1 cellular context compared by ENCODE assay signal in the genomic region with DNA sequence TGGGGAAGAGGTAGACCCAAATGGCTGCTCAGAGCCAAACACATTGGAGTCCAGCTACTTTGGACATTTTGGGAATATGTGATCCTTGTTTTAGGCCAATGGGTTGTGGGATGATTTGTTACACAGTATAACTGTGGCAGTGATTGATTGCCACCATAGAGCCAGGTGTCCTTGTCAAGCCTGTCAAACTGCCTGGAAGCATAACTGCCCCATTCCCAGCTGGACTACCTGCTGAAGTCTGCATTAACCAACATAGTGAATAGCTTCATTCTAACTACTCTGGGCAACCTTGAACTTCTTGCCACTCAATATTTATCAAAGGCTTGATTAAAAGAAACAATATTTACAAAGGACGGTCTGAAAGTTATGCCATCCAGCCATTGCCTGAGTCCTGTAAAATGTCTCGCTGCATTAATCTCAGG.
TF ChIP-seq lines count a peak whose summit lies in the region.

No MANE protein-coding gene starts in this region.

TF ChIP-seq in HepG2, 621 proteins besides CTCF, POLR2A, EP300 and RAD21 (continued from another document and continues in another):
- TF ChIP-seq ZGPAT (CRISPR knock-in tag; IDR thresholded peaks at IDR 0.05) (peak; percentile 86), ZNF34 (CRISPR knock-in tag; IDR thresholded peaks at IDR 0.05; ENCODE audit: borderline replicate concordance) (no peak), ZNF296 (CRISPR knock-in tag; conservative IDR thresholded peaks at IDR 0.05) (no peak), ZNF790 (CRISPR knock-in tag; IDR thresholded peaks at IDR 0.05; ENCODE audit: borderline replicate concordance) (no peak), ZNF619 (CRISPR knock-in tag; IDR thresholded peaks at IDR 0.05) (no peak), MBD4 (IDR thresholded peaks at IDR 0.05; ENCODE audit: borderline replicate concordance, low read length) (no peak), DPF2 (CRISPR knock-in tag; IDR thresholded peaks at IDR 0.05; ENCODE audit: borderline replicate concordance, low read depth) (peak; percentile 56; the same call in 1 of the 2 replicates), THYN1 (CRISPR knock-in tag; IDR thresholded peaks at IDR 0.05; ENCODE audit: borderline replicate concordance, low read depth) (no peak), HOMEZ (CRISPR knock-in tag; IDR thresholded peaks at IDR 0.05; ENCODE audit: low read depth) (peak; percentile 34; the same call in 1 of the 2 replicates), THAP11 (CRISPR knock-in tag; IDR thresholded peaks at IDR 0.05) (peak; percentile 34; the same call in 1 of the 2 replicates), ZNF776 (CRISPR knock-in tag; IDR thresholded peaks at IDR 0.05) (no peak), PHF5A (CRISPR knock-in tag; IDR thresholded peaks at IDR 0.05; ENCODE audit: low read depth, unreplicated experiment) (no peak), ZNF850 (CRISPR knock-in tag; conservative IDR thresholded peaks at IDR 0.05) (no peak), NAIF1 (CRISPR knock-in tag; IDR thresholded peaks at IDR 0.05; ENCODE audit: borderline replicate concordance) (peak; percentile 43; the same call in 1 of the 2 replicates), MATR3 (CRISPR knock-in tag; IDR thresholded peaks at IDR 0.05) (no peak), ZNF441 (CRISPR knock-in tag; IDR thresholded peaks at IDR 0.05; ENCODE audit: borderline replicate concordance) (no peak), HOXA9 (CRISPR knock-in tag; IDR thresholded peaks at IDR 0.05; ENCODE audit: borderline replicate concordance) (no peak), ZMYM2 (CRISPR knock-in tag; IDR thresholded peaks at IDR 0.05) (no peak), NFIB (CRISPR knock-in tag; IDR thresholded peaks at IDR 0.05; ENCODE audit: borderline replicate concordance) (no peak), ZSCAN30 (CRISPR knock-in tag; IDR thresholded peaks at IDR 0.05) (no peak), ZFYVE20 (CRISPR knock-in tag; IDR thresholded peaks at IDR 0.05; ENCODE audit: borderline replicate concordance, low read depth) (no peak), ZNF709 (CRISPR knock-in tag; IDR thresholded peaks at IDR 0.05) (no peak), PAX8 (CRISPR knock-in tag; IDR thresholded peaks at IDR 0.05; ENCODE audit: borderline replicate concordance) (no peak), HHEX (CRISPR knock-in tag; IDR thresholded peaks at IDR 0.05) (peak; percentile 91), FOXP1 (IDR thresholded peaks at IDR 0.05) (no peak), FOXP1 (CRISPR knock-in tag; IDR thresholded peaks at IDR 0.05) (peak; percentile 54; the same call in 1 of the 2 replicates), ATF1 (CRISPR knock-in tag; IDR thresholded peaks at IDR 0.05) (no peak), HDAC2 (CRISPR knock-in tag; IDR thresholded peaks at IDR 0.05) (peak; percentile 86), PPARG (CRISPR knock-in tag; conservative IDR thresholded peaks at IDR 0.05) (0 out of 2 replicates have a peak, but pooled peaks have one; percentile 29), ZNF234 (CRISPR knock-in tag; conservative IDR thresholded peaks at IDR 0.05) (no peak), GABPB1 (CRISPR knock-in tag; IDR thresholded peaks at IDR 0.05) (no peak), FOXA3 (CRISPR knock-in tag; IDR thresholded peaks at IDR 0.05) (peak; percentile 96), TOPORS (CRISPR knock-in tag; IDR thresholded peaks at IDR 0.05) (no peak), TCF12 (IDR thresholded peaks at IDR 0.05) (no peak), TCF12 (CRISPR knock-in tag; IDR thresholded peaks at IDR 0.05) (0 out of 2 replicates have a peak, but pooled peaks have one; percentile 64), GATA4 (IDR thresholded peaks at IDR 0.05; ENCODE audit: borderline replicate concordance, low read depth) (0 out of 2 replicates have a peak, but pooled peaks have one; percentile 62)
- TF ChIP-seq, protein P1, sequence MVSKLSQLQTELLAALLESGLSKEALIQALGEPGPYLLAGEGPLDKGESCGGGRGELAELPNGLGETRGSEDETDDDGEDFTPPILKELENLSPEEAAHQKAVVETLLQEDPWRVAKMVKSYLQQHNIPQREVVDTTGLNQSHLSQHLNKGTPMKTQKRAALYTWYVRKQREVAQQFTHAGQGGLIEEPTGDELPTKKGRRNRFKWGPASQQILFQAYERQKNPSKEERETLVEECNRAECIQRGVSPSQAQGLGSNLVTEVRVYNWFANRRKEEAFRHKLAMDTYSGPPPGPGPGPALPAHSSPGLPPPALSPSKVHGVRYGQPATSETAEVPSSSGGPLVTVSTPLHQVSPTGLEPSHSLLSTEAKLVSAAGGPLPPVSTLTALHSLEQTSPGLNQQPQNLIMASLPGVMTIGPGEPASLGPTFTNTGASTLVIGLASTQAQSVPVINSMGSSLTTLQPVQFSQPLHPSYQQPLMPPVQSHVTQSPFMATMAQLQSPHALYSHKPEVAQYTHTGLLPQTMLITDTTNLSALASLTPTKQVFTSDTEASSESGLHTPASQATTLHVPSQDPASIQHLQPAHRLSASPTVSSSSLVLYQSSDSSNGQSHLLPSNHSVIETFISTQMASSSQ (IDR thresholded peaks at IDR 0.05; ENCODE audit: low read depth), result 0 out of 2 replicates have a peak, but pooled peaks have one; percentile 46
- TF ChIP-seq, protein P1 (CRISPR knock-in tag; IDR thresholded peaks at IDR 0.05; ENCODE audit: borderline replicate concordance), result peak; percentile 68; the same call in 1 of the 2 replicates
- TF ChIP-seq, protein P2, sequence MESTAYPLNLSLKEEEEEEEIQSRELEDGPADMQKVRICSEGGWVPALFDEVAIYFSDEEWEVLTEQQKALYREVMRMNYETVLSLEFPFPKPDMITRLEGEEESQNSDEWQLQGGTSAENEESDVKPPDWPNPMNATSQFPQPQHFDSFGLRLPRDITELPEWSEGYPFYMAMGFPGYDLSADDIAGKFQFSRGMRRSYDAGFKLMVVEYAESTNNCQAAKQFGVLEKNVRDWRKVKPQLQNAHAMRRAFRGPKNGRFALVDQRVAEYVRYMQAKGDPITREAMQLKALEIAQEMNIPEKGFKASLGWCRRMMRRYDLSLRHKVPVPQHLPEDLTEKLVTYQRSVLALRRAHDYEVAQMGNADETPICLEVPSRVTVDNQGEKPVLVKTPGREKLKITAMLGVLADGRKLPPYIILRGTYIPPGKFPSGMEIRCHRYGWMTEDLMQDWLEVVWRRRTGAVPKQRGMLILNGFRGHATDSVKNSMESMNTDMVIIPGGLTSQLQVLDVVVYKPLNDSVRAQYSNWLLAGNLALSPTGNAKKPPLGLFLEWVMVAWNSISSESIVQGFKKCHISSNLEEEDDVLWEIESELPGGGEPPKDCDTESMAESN (CRISPR knock-in tag; conservative IDR thresholded peaks at IDR 0.05), result 0 out of 2 replicates have a peak, but pooled peaks have one; percentile 31
- TF ChIP-seq, protein P3, sequence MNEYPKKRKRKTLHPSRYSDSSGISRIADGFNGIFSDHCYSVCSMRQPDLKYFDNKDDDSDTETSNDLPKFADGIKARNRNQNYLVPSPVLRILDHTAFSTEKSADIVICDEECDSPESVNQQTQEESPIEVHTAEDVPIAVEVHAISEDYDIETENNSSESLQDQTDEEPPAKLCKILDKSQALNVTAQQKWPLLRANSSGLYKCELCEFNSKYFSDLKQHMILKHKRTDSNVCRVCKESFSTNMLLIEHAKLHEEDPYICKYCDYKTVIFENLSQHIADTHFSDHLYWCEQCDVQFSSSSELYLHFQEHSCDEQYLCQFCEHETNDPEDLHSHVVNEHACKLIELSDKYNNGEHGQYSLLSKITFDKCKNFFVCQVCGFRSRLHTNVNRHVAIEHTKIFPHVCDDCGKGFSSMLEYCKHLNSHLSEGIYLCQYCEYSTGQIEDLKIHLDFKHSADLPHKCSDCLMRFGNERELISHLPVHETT (CRISPR knock-in tag; conservative IDR thresholded peaks at IDR 0.05), result no peak
- TF ChIP-seq, protein P4, sequence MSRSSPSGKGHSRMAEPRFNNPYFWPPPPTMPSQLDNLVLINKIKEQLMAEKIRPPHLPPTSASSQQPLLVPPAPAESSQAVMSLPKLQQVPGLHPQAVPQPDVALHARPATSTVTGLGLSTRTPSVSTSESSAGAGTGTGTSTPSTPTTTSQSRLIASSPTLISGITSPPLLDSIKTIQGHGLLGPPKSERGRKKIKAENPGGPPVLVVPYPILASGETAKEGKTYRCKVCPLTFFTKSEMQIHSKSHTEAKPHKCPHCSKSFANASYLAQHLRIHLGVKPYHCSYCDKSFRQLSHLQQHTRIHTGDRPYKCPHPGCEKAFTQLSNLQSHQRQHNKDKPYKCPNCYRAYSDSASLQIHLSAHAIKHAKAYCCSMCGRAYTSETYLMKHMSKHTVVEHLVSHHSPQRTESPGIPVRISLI (CRISPR knock-in tag; IDR thresholded peaks at IDR 0.05; ENCODE audit: borderline replicate concordance), result no peak
- TF ChIP-seq, protein P5, sequence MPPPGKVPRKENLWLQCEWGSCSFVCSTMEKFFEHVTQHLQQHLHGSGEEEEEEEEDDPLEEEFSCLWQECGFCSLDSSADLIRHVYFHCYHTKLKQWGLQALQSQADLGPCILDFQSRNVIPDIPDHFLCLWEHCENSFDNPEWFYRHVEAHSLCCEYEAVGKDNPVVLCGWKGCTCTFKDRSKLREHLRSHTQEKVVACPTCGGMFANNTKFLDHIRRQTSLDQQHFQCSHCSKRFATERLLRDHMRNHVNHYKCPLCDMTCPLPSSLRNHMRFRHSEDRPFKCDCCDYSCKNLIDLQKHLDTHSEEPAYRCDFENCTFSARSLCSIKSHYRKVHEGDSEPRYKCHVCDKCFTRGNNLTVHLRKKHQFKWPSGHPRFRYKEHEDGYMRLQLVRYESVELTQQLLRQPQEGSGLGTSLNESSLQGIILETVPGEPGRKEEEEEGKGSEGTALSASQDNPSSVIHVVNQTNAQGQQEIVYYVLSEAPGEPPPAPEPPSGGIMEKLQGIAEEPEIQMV (CRISPR knock-in tag; IDR thresholded peaks at IDR 0.05; ENCODE audit: low read depth), result no peak
- TF ChIP-seq, protein P6, sequence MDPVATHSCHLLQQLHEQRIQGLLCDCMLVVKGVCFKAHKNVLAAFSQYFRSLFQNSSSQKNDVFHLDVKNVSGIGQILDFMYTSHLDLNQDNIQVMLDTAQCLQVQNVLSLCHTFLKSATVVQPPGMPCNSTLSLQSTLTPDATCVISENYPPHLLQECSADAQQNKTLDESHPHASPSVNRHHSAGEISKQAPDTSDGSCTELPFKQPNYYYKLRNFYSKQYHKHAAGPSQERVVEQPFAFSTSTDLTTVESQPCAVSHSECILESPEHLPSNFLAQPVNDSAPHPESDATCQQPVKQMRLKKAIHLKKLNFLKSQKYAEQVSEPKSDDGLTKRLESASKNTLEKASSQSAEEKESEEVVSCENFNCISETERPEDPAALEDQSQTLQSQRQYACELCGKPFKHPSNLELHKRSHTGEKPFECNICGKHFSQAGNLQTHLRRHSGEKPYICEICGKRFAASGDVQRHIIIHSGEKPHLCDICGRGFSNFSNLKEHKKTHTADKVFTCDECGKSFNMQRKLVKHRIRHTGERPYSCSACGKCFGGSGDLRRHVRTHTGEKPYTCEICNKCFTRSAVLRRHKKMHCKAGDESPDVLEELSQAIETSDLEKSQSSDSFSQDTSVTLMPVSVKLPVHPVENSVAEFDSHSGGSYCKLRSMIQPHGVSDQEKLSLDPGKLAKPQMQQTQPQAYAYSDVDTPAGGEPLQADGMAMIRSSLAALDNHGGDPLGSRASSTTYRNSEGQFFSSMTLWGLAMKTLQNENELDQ (CRISPR knock-in tag; IDR thresholded peaks at IDR 0.05; ENCODE audit: borderline replicate concordance), result no peak
